10 cellular contexts compared by ENCODE assay signal in genomic region chr6:21666788-21667681, GRCh38.
DNase-seq lines count a peak whose midpoint lies in the region; ATAC-seq, FAIRE-seq and TF ChIP-seq lines count a peak whose summit lies in the region.
"Had no signal": no experiment of that assay in that cellular context is flagged by ENCODE, and none has a peak within 500 bp of the region (broad histone marks: within the 10 kb centered on the region; RNA-seq: fewer than 3 reads in every experiment).

No MANE protein-coding gene starts in this region.

- H2AFZ ChIP-seq in neuron (ENCODE audit: low read depth, low read length), result peak overlapping the region; percentile 49

- H3K27me3 ChIP-seq in CD4-positive, alpha-beta memory T cell (ENCODE audit: insufficient read depth, low read length), result no peaks in the 10 kb centered on the region
- H3K27me3 ChIP-seq in neuron (ENCODE audit: insufficient read depth, low read length), result no peaks in the 10 kb centered on the region

- peaks cover 0 to 3% of the 10 kb centered on the region in 2 donors for H3K36me3 Mint-ChIP-seq in CD4-positive, alpha-beta memory T cell

- TF ChIP-seq CTCF in epithelial cell of proximal tubule (conservative IDR thresholded peaks at IDR 0.05; ENCODE audit: low read depth, low read length), result no peak

- no peak for DNase-seq in CD4-positive, alpha-beta memory T cell
- DNase-seq in NCI-H510A (lab: John Stamatoyannopoulos, UW) (peak; percentile 22), epithelial cell of proximal tubule (ENCODE audit: low read depth) (no peak), GM03348 (ENCODE audit: low spot score) (no peak), frontal cortex (ENCODE audit: low spot score in 2 of 2) (no peak), left lobe of liver (ENCODE audit: low spot score) (no peak), NCI-H774 (lab: John Stamatoyannopoulos, UW) (no peak)
- DNase-seq: kidney glomerular epithelial cell had no signal

- H3K4me1 Mint-ChIP-seq in CD4-positive, alpha-beta memory T cell, result peaks cover 4 to 30% (median 11%) of the 10 kb centered on the region in 4 donors

- no peak for FAIRE-seq in frontal cortex (lab: Jason Lieb, UNC)
- FAIRE-seq: urothelium cell line had no signal

- peak overlapping the region in 1 of 7 donors; percentile 48 for H3K27ac Mint-ChIP-seq in CD4-positive, alpha-beta memory T cell

- intact Hi-C loops in CD4-positive, alpha-beta memory T cell (cut with micrococcal nuclease), result no loop called here

- H3K4me3 ChIP-seq in CD4-positive, alpha-beta memory T cell (ENCODE audit: low read length in 2 of 2), result no peak overlapping the region
- H3K4me3 ChIP-seq in epithelial cell of proximal tubule (ENCODE audit: low read depth, low read length) (peak overlapping the region; percentile 62), neuron (ENCODE audit: low read length) (peak overlapping the region; percentile 98)

- no peaks in the 10 kb centered on the region for H3K9me3 ChIP-seq in CD4-positive, alpha-beta memory T cell (ENCODE audit: control insufficient read depth in 1 of 2, low read length in 2 of 2)
- H3K9me3 ChIP-seq in neuron (ENCODE audit: low read length), result peaks cover 3% of the 10 kb centered on the region

- peaks cover 48 to 51% of the 10 kb centered on the region in 2 donors for H3K27me3 Mint-ChIP-seq in CD4-positive, alpha-beta memory T cell

- POLR2A ChIA-PET in CD4-positive, alpha-beta memory T cell (lab: Charles Lee; ENCODE audit: partially characterized antibody), result no interaction called here

- H3K27ac ChIP-seq in CD4-positive, alpha-beta memory T cell (ENCODE audit: low read depth, low read length), result no peak overlapping the region

- peak overlapping the region in 6 of 8 donors; percentile 5 to 74 (median 39) for H3K4me3 Mint-ChIP-seq in CD4-positive, alpha-beta memory T cell

- H3K4me1 ChIP-seq in CD4-positive, alpha-beta memory T cell (ENCODE audit: insufficient read depth, low read length), result peaks cover 4% of the 10 kb centered on the region
- H3K4me1 ChIP-seq in neuron (ENCODE audit: insufficient read depth, low read length), result peaks cover 20% of the 10 kb centered on the region

- peaks cover 0 to 6% (median 2%) of the 10 kb centered on the region in 8 donors for H3K9me3 Mint-ChIP-seq in CD4-positive, alpha-beta memory T cell

- H3K36me3 ChIP-seq in CD4-positive, alpha-beta memory T cell (ENCODE audit: insufficient read depth, low read length), result no peaks in the 10 kb centered on the region
- H3K36me3 ChIP-seq in neuron (ENCODE audit: insufficient read depth, low read length), result peaks cover 16% of the 10 kb centered on the region

- no peak for ATAC-seq in left lobe of liver

- CTCF ChIA-PET in CD4-positive, alpha-beta memory T cell (lab: Charles Lee; ENCODE audit: partially characterized antibody), result no interaction called here

Comparison
In these comparisons a context has a peak if more than half of its experiments do, and no peak if none do; other contexts are left out.
1. H3K4me3 ChIP-seq: peak in epithelial cell of proximal tubule (single experiment) and neuron (single experiment); none in CD4-positive, alpha-beta memory T cell (0 of 2).